ENCODE assay signal across 17 cellular contexts in genomic region chr10:128626397-128627060, GRCh38.
"Had no signal": no experiment of that assay in that cellular context is flagged by ENCODE, and none has a peak within 500 bp of the region (broad histone marks: within the 10 kb centered on the region; RNA-seq: fewer than 3 reads in every experiment).

No MANE protein-coding gene starts in this region.

- ATAC-seq: activated CD4-positive, CD25-positive, alpha-beta regulatory T cell treated with anti-CD3 and anti-CD28 coated beads, Interleukin-2, amount 50 U/mL, for 24 hours; lower lobe of right lung; stimulated activated naive B cell treated with anti-CD40 and anti-IgM and Interleukin-4, amounts not matched to agents 10 μg/mL and 1 μg/mL and 100 μg/mL, for 72 hours had no signal

- DNase-seq: activated CD4-positive, alpha-beta T cell treated with anti-CD3 and anti-CD28 coated beads, Interleukin-2, amount 50 U/mL, for 4 hours; activated naive CD4-positive, alpha-beta T cell treated with anti-CD3 and anti-CD28 coated beads for 36 hours; activated T-cell treated with anti-CD3 and anti-CD28 coated beads for 4 hours; colonic mucosa; esophagus squamous epithelium; immature natural killer cell; lower lobe of right lung; midbrain; retina; stimulated activated CD4-positive, alpha-beta T cell treated with anti-CD3 and anti-CD28 coated beads, Interleukin-4, amount 100 ng/mL, for 1 hour; stimulated activated naive B cell treated with anti-CD40 and anti-IgM and Interleukin-4, amounts not matched to agents 10 μg/mL and 1 μg/mL and 100 μg/mL, for 72 hours; SW 1271; thyroid gland had no signal

- H3K27ac Mint-ChIP-seq: activated naive CD4-positive, alpha-beta T cell treated with anti-CD3 and anti-CD28 coated beads for 36 hours; immature natural killer cell; stimulated activated naive B cell treated with anti-CD40 and anti-IgM and Interleukin-4, amounts not matched to agents 10 μg/mL and 1 μg/mL and 100 μg/mL, for 72 hours had no signal

- H3K27ac ChIP-seq: ascending aorta, colonic mucosa, esophagus squamous epithelium, hepatocyte, lower lobe of right lung, thyroid gland, vagina had no signal

- H3K4me1 Mint-ChIP-seq: immature natural killer cell; stimulated activated naive B cell treated with anti-CD40 and anti-IgM and Interleukin-4, amounts not matched to agents 10 μg/mL and 1 μg/mL and 100 μg/mL, for 72 hours had no signal

- H3K4me1 ChIP-seq: ascending aorta, colonic mucosa, esophagus squamous epithelium, lower lobe of right lung, thyroid gland, vagina had no signal

- H3K4me3 ChIP-seq: ascending aorta, colonic mucosa, esophagus squamous epithelium, hepatocyte, lower lobe of right lung, thyroid gland, vagina had no signal

- H3K36me3 ChIP-seq: ascending aorta, colonic mucosa, esophagus squamous epithelium, lower lobe of right lung, thyroid gland, vagina had no signal

- H3K4me3 Mint-ChIP-seq: activated naive CD4-positive, alpha-beta T cell treated with anti-CD3 and anti-CD28 coated beads for 36 hours; immature natural killer cell; stimulated activated naive B cell treated with anti-CD40 and anti-IgM and Interleukin-4, amounts not matched to agents 10 μg/mL and 1 μg/mL and 100 μg/mL, for 72 hours had no signal

- H3K36me3 Mint-ChIP-seq: immature natural killer cell; stimulated activated naive B cell treated with anti-CD40 and anti-IgM and Interleukin-4, amounts not matched to agents 10 μg/mL and 1 μg/mL and 100 μg/mL, for 72 hours had no signal

- H3K9me3 ChIP-seq: ascending aorta, colonic mucosa, lower lobe of right lung, thyroid gland, vagina had no signal

- H3K9me3 Mint-ChIP-seq: activated naive CD4-positive, alpha-beta T cell treated with anti-CD3 and anti-CD28 coated beads for 36 hours; immature natural killer cell had no signal

- H3K27me3 ChIP-seq: ascending aorta, colonic mucosa, esophagus squamous epithelium, hepatocyte, thyroid gland, vagina had no signal
